In the genomic region with DNA sequence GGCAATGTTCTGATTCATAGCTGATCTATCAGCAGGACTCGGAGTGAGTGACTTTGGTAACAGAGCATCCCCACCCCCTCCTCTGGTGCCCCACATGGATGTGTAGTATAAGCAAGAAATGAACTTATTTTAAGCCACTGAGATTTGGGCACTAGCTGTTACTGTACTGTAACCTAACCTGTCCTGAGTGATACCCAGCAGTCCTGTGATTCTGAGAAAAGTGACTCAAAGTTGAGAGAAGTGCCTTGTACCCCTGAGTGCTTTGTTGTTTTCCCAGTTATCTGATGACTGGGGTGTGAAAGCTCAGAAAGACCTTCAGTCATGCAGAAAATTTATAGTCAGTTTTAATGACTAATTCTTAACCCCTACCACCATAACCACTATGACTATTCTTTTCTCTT, we compare ENCODE assay signal across 14 cellular contexts.
DNase-seq lines count a peak whose midpoint lies in the region; ATAC-seq and TF ChIP-seq lines count a peak whose summit lies in the region.
"Had no signal": no experiment of that assay in that cellular context is flagged by ENCODE, and none has a peak within 500 bp of the region (broad histone marks: within the 10 kb centered on the region; RNA-seq: fewer than 3 reads in every experiment).

No MANE protein-coding gene starts in this region.

- in situ Hi-C loops in GM13977 (cut with MboI; ENCODE audit: low pct_unique_long_range_greater_than_20kb, low sequenced_read_pairs, unreplicated experiment), result no loop called here

- H3K36me3 ChIP-seq in stomach (no peaks in the 10 kb centered on the region), uterus (no peaks in the 10 kb centered on the region)
- H3K36me3 ChIP-seq: HAP-1, left ventricle myocardium inferior, sigmoid colon had no signal

- no peak for TF ChIP-seq EP300 in stomach (IDR thresholded peaks at IDR 0.05)

- H3K4me1 ChIP-seq in stomach (no peaks in the 10 kb centered on the region), uterus (no peaks in the 10 kb centered on the region)
- H3K4me1 ChIP-seq: HAP-1, left ventricle myocardium inferior, sigmoid colon had no signal

- intact Hi-C loops in stomach (cut with DNase I; ENCODE audit: low total_unique reads), result no loop called here
- intact Hi-C loops in uterus (cut with DNase I; ENCODE audit: low total_unique reads), result no loop called here

- TF ChIP-seq POLR2A in stomach (IDR thresholded peaks at IDR 0.05) (no peak), uterus (IDR thresholded peaks at IDR 0.05) (no peak)

- no peak for TF ChIP-seq CTCF in GM13977 (IDR thresholded peaks at IDR 0.05; ENCODE audit: extremely low read depth, insufficient read depth, missing control alignments)
- no peak for TF ChIP-seq CTCF in stomach (IDR thresholded peaks at IDR 0.05)
- no peak for TF ChIP-seq CTCF in uterus (IDR thresholded peaks at IDR 0.05)
- TF ChIP-seq CTCF in coronary artery (IDR thresholded peaks at IDR 0.05), result no peak

- no peaks in the 10 kb centered on the region for H3K27me3 ChIP-seq in stomach
- H3K27me3 ChIP-seq in uterus, result no peaks in the 10 kb centered on the region
- H3K27me3 ChIP-seq: sigmoid colon had no signal

- H3K9me3 ChIP-seq in stomach (no peaks in the 10 kb centered on the region), uterus (no peaks in the 10 kb centered on the region)
- H3K9me3 ChIP-seq: HAP-1, left ventricle myocardium inferior, sigmoid colon had no signal

- ATAC-seq in GM19452 (IDR thresholded peaks at IDR 0.05; ENCODE audit: unreplicated experiment), result peak; percentile 82
- ATAC-seq in HG03159 (IDR thresholded peaks at IDR 0.05; ENCODE audit: unreplicated experiment), result peak; percentile 74

- H3K4me3 ChIP-seq in stomach (no peak overlapping the region), uterus (no peak overlapping the region), coronary artery (no peak overlapping the region)
- H3K4me3 ChIP-seq: HAP-1, left ventricle myocardium inferior, sigmoid colon, SK-N-MC had no signal

- 71 to 88% (median 81%) methylated on average over 1 of the region's 1 CpG for WGBS in stomach, 5 donors

- peak; percentile 7 for DNase-seq in GM13977 (ENCODE audit: low spot score)
- DNase-seq in amniotic epithelial cell (ENCODE audit: low read depth), result peak; percentile 9
- no peak for DNase-seq in stomach
- DNase-seq in uterus, result no peak
- DNase-seq in effector CD8-positive, alpha-beta T cell (lab: John Stamatoyannopoulos, UW), result no peak
- DNase-seq in coronary artery (ENCODE audit: low spot score), result no peak
- DNase-seq: Calu3, left ventricle myocardium inferior, NCI-H1105 treated with DMSO at 0.1 percent for 48 hours, sigmoid colon had no signal

- H3K27ac ChIP-seq in stomach (no peak overlapping the region), uterus (no peak overlapping the region), coronary artery (no peak overlapping the region)
- H3K27ac ChIP-seq: left ventricle myocardium inferior, sigmoid colon, SK-N-MC had no signal

Comparison
In these comparisons a context has a peak if more than half of its experiments do, and no peak if none do; other contexts are left out.
1. DNase-seq: peak in GM13977 (single experiment) and amniotic epithelial cell (single experiment); none in stomach (single experiment), uterus (0 of 2), effector CD8-positive, alpha-beta T cell (single experiment) and coronary artery (single experiment).